Comparison of ENCODE assay signal across 8 cellular contexts in genomic region chr21:26842976-26843911, GRCh38. TPM values are rescaled to one million over a fixed set of nuclear protein-coding genes. Genes with fewer than 3 reads are reported as not detected.
DNase-seq lines count a peak whose midpoint lies in the region; ATAC-seq and TF ChIP-seq lines count a peak whose summit lies in the region.

No MANE protein-coding gene starts in this region.

- peaks cover 33% of the 10 kb centered on the region for H3K4me1 Mint-ChIP-seq in activated CD8-positive, alpha-beta T cell treated with anti-CD3 and anti-CD28 coated beads for 36 hours (ENCODE audit: low read depth)

- H3K27ac ChIP-seq in muscle layer of duodenum (ENCODE audit: low read length) = peak overlapping the region; percentile 94

- peaks cover 0 to 30% of the 10 kb centered on the region in 2 donors for H3K4me1 ChIP-seq in muscle layer of duodenum (ENCODE audit: control insufficient read depth in 1 of 2, insufficient read depth in 2 of 2, low read length in 2 of 2)

- intact Hi-C loops in activated CD8-positive, alpha-beta T cell treated with anti-CD3 and anti-CD28 coated beads for 36 hours (cut with micrococcal nuclease) = no loop called here

- no peaks in the 10 kb centered on the region for H3K36me3 Mint-ChIP-seq in activated CD8-positive, alpha-beta T cell treated with anti-CD3 and anti-CD28 coated beads for 36 hours (ENCODE audit: low read depth)

- H3K9me3 ChIP-seq in muscle layer of duodenum (ENCODE audit: control insufficient read depth in 1 of 2, low read length in 2 of 2) = no peaks in the 10 kb centered on the region

- H3K9me3 Mint-ChIP-seq in activated CD8-positive, alpha-beta T cell treated with anti-CD3 and anti-CD28 coated beads for 36 hours = no peaks in the 10 kb centered on the region

- H3K4me3 ChIP-seq in LNCaP clone FGC (ENCODE audit: low read depth, low read length) (peak overlapping the region; percentile 85), fibroblast of pulmonary artery (replicated peaks; ENCODE audit: low read depth, low read length) (peak overlapping the region; percentile 84), muscle layer of duodenum (ENCODE audit: low read depth in 1 of 2, low read length in 2 of 2) (peak overlapping the region; percentile 83 to 93)

- DNase-seq in DMS114 treated with DMSO at 0.1 percent for 48 hours (lab: John Stamatoyannopoulos, UW; ENCODE audit: unreplicated experiment) (peak; percentile 2), LNCaP clone FGC (ENCODE audit: low read depth) (peak; percentile 76), fibroblast of pulmonary artery (ENCODE audit: low read depth) (peak; percentile 97), ureter (ENCODE audit: low spot score) (peak; percentile 94), NCI-H1092 (lab: John Stamatoyannopoulos, UW) (no peak)
- peak; percentile 37 for DNase-seq in activated CD8-positive, alpha-beta T cell treated with anti-CD3 and anti-CD28 coated beads for 36 hours

- H3K27ac Mint-ChIP-seq in activated CD8-positive, alpha-beta T cell treated with anti-CD3 and anti-CD28 coated beads for 36 hours = no peak overlapping the region

- ATAC-seq in activated CD8-positive, alpha-beta T cell treated with anti-CD3 and anti-CD28 coated beads for 36 hours = no peak
- ATAC-seq in HG02571 (IDR thresholded peaks at IDR 0.05; ENCODE audit: unreplicated experiment) = no peak

- CTCF ChIA-PET in activated CD8-positive, alpha-beta T cell treated with anti-CD3 and anti-CD28 coated beads for 36 hours (lab: Charles Lee) = no interaction called here

- POLR2A ChIA-PET in activated CD8-positive, alpha-beta T cell treated with anti-CD3 and anti-CD28 coated beads for 36 hours (lab: Charles Lee) = no interaction called here

- H3K36me3 ChIP-seq in muscle layer of duodenum (ENCODE audit: control insufficient read depth in 1 of 2, insufficient read depth in 2 of 2, low read length in 2 of 2) = peaks cover 31 to 41% of the 10 kb centered on the region in 2 donors

- peak overlapping the region; percentile 38 for H3K4me3 Mint-ChIP-seq in activated CD8-positive, alpha-beta T cell treated with anti-CD3 and anti-CD28 coated beads for 36 hours

- H3K27me3 ChIP-seq in muscle layer of duodenum (ENCODE audit: low read depth, low read length) = no peaks in the 10 kb centered on the region

- peaks cover 64% of the 10 kb centered on the region for H3K27me3 Mint-ChIP-seq in activated CD8-positive, alpha-beta T cell treated with anti-CD3 and anti-CD28 coated beads for 36 hours

- TF ChIP-seq CTCF in LNCaP clone FGC (IDR thresholded peaks at IDR 0.05; ENCODE audit: control insufficient read depth, extremely low read depth, insufficient read depth) (peak; percentile 30), fibroblast of pulmonary artery (IDR thresholded peaks at IDR 0.05; ENCODE audit: low read length, missing control alignments) (peak; percentile 35)
- TF ChIP-seq CTCF in activated CD8-positive, alpha-beta T cell treated with anti-CD3 and anti-CD28 coated beads for 36 hours (IDR thresholded peaks at IDR 0.05) = no peak

RNA-seq across cellular contexts. Expression of gene ADAMTS1, which starts 2.0 kb away (rescaled TPM):
- under 1 TPM in 1 of 2 experiments, not detected in 1; 0.20 TPM for total RNA-seq in activated CD8-positive, alpha-beta T cell treated with anti-CD3 and anti-CD28 coated beads for 36 hours
- total RNA-seq in ureter = 145 TPM

Comparison
In these comparisons a context has a peak if more than half of its experiments do, and no peak if none do; other contexts are left out.
1. RNA of gene ADAMTS1, which starts 2.0 kb away (total RNA-seq): 145 TPM in ureter (single experiment); 0.20 TPM in activated CD8-positive, alpha-beta T cell treated with anti-CD3 and anti-CD28 coated beads for 36 hours; every median in the first group is over 100 times any median in the second.
2. Peak in every context shown above with its lines, with median percentiles within 50 percentile points of each other: H3K4me3 ChIP-seq.